1 cellular context compared by ENCODE assay signal in the genomic region with DNA sequence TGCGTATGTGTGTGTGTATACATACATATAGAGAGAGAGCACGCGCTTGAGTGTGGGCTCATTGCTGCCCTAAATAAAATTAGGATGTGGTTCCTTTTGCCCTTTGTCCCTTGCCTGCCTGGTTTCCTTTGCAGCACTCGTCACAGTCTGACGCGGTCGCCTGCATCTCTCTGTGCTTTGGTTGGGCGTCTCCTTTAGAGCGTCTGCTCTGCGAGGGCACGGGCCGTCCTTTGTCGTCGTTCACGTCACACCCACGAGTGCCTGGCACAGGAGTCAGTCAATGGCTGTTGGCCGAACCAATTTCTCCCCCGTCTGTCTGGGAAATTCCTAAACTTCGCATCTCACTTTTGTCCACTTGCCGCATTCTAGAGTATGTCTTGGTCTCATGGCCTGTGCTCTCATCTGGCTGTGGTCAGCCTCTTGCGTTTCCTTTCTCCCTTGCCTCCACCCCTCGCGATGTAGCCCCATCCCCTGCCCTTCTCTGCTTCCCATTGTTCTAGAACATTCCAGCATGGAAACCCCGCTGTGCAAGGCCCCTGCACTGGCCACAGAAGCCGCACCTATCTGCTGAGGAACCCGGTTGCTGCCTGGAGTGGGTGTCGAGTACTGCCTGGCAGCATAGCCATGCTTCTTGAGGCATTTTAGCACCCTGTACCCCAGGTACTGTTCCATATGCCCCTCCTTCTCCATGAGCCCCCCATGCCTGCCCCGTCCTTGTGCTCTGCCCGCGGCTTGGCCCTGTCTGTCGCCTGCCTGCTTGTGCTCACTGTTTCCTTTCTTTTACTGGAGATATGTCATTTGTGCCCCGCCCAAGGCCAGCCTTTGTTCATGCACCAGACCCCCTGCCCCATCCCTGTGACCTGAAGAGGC.
TF ChIP-seq lines count a peak whose summit lies in the region.

No MANE protein-coding gene starts in this region.

TF ChIP-seq in HEK293, 187 proteins besides CTCF, POLR2A, EP300 and RAD21 (continued from another document):
- TF ChIP-seq, protein P1, sequence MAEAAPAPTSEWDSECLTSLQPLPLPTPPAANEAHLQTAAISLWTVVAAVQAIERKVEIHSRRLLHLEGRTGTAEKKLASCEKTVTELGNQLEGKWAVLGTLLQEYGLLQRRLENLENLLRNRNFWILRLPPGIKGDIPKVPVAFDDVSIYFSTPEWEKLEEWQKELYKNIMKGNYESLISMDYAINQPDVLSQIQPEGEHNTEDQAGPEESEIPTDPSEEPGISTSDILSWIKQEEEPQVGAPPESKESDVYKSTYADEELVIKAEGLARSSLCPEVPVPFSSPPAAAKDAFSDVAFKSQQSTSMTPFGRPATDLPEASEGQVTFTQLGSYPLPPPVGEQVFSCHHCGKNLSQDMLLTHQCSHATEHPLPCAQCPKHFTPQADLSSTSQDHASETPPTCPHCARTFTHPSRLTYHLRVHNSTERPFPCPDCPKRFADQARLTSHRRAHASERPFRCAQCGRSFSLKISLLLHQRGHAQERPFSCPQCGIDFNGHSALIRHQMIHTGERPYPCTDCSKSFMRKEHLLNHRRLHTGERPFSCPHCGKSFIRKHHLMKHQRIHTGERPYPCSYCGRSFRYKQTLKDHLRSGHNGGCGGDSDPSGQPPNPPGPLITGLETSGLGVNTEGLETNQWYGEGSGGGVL (tag by site-specific recombination; IDR thresholded peaks at IDR 0.05) = no peak
- TF ChIP-seq ZNF585B (tag by site-specific recombination; IDR thresholded peaks at IDR 0.05) = 0 out of 2 replicates have a peak, but pooled peaks have one; percentile 22
- no peak for TF ChIP-seq ZSCAN30 (tag by site-specific recombination; IDR thresholded peaks at IDR 0.05)
TF ChIP-seq in HEK293: peak in this region for 1.
